Comparison of ENCODE assay signal across 11 cellular contexts in the genomic region with DNA sequence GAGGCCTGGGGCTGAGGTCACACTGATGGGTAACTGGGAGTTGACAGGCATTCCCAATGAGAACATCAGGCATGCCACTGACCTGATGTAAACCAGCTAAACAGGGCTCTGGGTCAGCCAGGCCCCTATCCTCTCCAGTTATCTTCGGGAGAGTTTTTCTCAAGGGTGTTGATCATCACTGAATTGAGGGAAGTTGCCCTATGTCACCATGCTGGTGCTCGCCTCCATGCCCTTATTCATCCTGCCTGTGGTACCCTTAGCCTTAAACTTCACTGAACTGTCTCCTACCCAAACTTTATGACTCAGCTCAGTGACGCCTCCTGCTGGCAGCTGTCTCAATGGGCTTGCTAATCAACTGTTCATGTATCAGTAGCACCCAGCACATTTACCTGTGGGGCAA.
DNase-seq lines count a peak whose midpoint lies in the region; ATAC-seq and TF ChIP-seq lines count a peak whose summit lies in the region.
"Had no signal": no experiment of that assay in that cellular context is flagged by ENCODE, and none has a peak within 500 bp of the region (broad histone marks: within the 10 kb centered on the region; RNA-seq: fewer than 3 reads in every experiment).

No MANE protein-coding gene starts in this region.

- CTCF ChIA-PET in PC-9 (lab: Charles Lee): no interaction called here

- H3K4me2 ChIP-seq in PC-9: no peak overlapping the region

- intact Hi-C loops in PC-9 (cut with micrococcal nuclease; ENCODE audit: unreplicated experiment): no loop called here

- H4K20me1 ChIP-seq in PC-9 (ENCODE audit: insufficient read depth): no peaks in the 10 kb centered on the region

- H3F3A ChIP-seq in PC-9 (ENCODE audit: insufficient read depth, low read depth): no peaks in the 10 kb centered on the region

- H3K4me1 ChIP-seq in PC-9 (replicated peaks; ENCODE audit: insufficient read depth): no peaks in the 10 kb centered on the region

- H3K9me3 ChIP-seq in PC-9 (ENCODE audit: insufficient read depth, low read depth): no peaks in the 10 kb centered on the region
- H3K9me3 ChIP-seq: thoracic aorta had no signal

- H3K4me3 ChIP-seq in PC-9: no peak overlapping the region
- H3K4me3 ChIP-seq: thoracic aorta had no signal

- ATAC-seq in GM21390 (IDR thresholded peaks at IDR 0.05; ENCODE audit: unreplicated experiment): no peak
- no peak for ATAC-seq in HG03354 (IDR thresholded peaks at IDR 0.05; ENCODE audit: poor library complexity, severe bottlenecking, unreplicated experiment)
- ATAC-seq in GM21367 (IDR thresholded peaks at IDR 0.05; ENCODE audit: unreplicated experiment): no peak
- ATAC-seq: sciatic nerve had no signal

- DNase-seq in activated CD8-positive, alpha-beta memory T cell treated with anti-CD3 and anti-CD28 coated beads, Interleukin-2, amount 50 U/mL, for 48 hours: peak; percentile 63
- no peak for DNase-seq in activated CD8-positive, alpha-beta memory T cell treated with anti-CD3 and anti-CD28 coated beads for 24 hours
- DNase-seq in PC-9: no peak
- DNase-seq in glutamatergic neuron: peak; percentile 48
- peak in 2 of 3 donors; percentile 8 to 12 for DNase-seq in stimulated activated CD4-positive, alpha-beta T cell treated with anti-CD3 and anti-CD28 coated beads, TNF-alpha, amount 100 ng/mL, for 48 hours (ENCODE audit: low read depth in 3 of 3)

- TF ChIP-seq CTCF in PC-9 (conservative IDR thresholded peaks at IDR 0.05) (peak; percentile 33; the same call in 1 of the 2 replicates), glutamatergic neuron (IDR thresholded peaks at IDR 0.05; ENCODE audit: partially characterized antibody, unreplicated experiment) (peak; percentile 22)

- H3K9me3 Mint-ChIP-seq in glutamatergic neuron (ENCODE audit: unreplicated experiment): peaks cover 1% of the 10 kb centered on the region
- H3K9me3 Mint-ChIP-seq: central memory CD8-positive, alpha-beta T cell had no signal

- H3K4me1 Mint-ChIP-seq in glutamatergic neuron (ENCODE audit: low read depth, unreplicated experiment): no peaks in the 10 kb centered on the region
- H3K4me1 Mint-ChIP-seq: central memory CD8-positive, alpha-beta T cell had no signal

- no peak overlapping the region for H3K27ac Mint-ChIP-seq in glutamatergic neuron (ENCODE audit: unreplicated experiment)

- H3K36me3 ChIP-seq in PC-9 (ENCODE audit: low read depth): no peaks in the 10 kb centered on the region
- H3K36me3 ChIP-seq: thoracic aorta had no signal

- POLR2A ChIA-PET in PC-9 (lab: Charles Lee; ENCODE audit: unreplicated experiment): no interaction called here

- BruUV-seq in PC-9 (replicated peaks; lab: Mats Ljungman, UMichigan): no TSS peak

- no peak overlapping the region for H3K4me3 Mint-ChIP-seq in glutamatergic neuron (ENCODE audit: unreplicated experiment)
- H3K4me3 Mint-ChIP-seq: central memory CD8-positive, alpha-beta T cell had no signal

- no peak overlapping the region for H2AFZ ChIP-seq in PC-9

- no peak overlapping the region for H3K27ac ChIP-seq in PC-9
- H3K27ac ChIP-seq: thoracic aorta had no signal

- no peaks in the 10 kb centered on the region for H3K9me2 ChIP-seq in PC-9 (ENCODE audit: insufficient read depth)

- no peaks in the 10 kb centered on the region for H3K79me2 ChIP-seq in PC-9 (ENCODE audit: low read depth)

- H3K27me3 ChIP-seq in PC-9 (ENCODE audit: insufficient read depth, low read depth): no peaks in the 10 kb centered on the region

- H3K36me3 Mint-ChIP-seq in glutamatergic neuron (ENCODE audit: unreplicated experiment): no peaks in the 10 kb centered on the region

- H3K27me3 Mint-ChIP-seq in glutamatergic neuron (ENCODE audit: unreplicated experiment): no peaks in the 10 kb centered on the region

Comparison
In these comparisons a context has a peak if more than half of its experiments do, and no peak if none do; other contexts are left out.
1. DNase-seq: peak in activated CD8-positive, alpha-beta memory T cell treated with anti-CD3 and anti-CD28 coated beads, Interleukin-2, amount 50 U/mL, for 48 hours (single experiment), glutamatergic neuron (single experiment) and stimulated activated CD4-positive, alpha-beta T cell treated with anti-CD3 and anti-CD28 coated beads, TNF-alpha, amount 100 ng/mL, for 48 hours (2 of 3); none in activated CD8-positive, alpha-beta memory T cell treated with anti-CD3 and anti-CD28 coated beads for 24 hours (single experiment) and PC-9 (0 of 2).